Comparison of ENCODE assay signal across 27 cellular contexts in genomic region chr2:190973262-190973661, GRCh38. TPM values are rescaled to one million over a fixed set of nuclear protein-coding genes. Genes with fewer than 3 reads are reported as not detected.
DNase-seq lines count a peak whose midpoint lies in the region; ATAC-seq, FAIRE-seq and TF ChIP-seq lines count a peak whose summit lies in the region.
"Had no signal": no experiment of that assay in that cellular context is flagged by ENCODE, and none has a peak within 500 bp of the region (broad histone marks: within the 10 kb centered on the region; RNA-seq: fewer than 3 reads in every experiment).

No MANE protein-coding gene starts in this region.

- no peak overlapping the region for H3K4me3 ChIP-seq in subcutaneous abdominal adipose tissue (ENCODE audit: low read depth in 1 of 5, low read length in 5 of 5)
- H3K4me3 ChIP-seq: ascending aorta, cardiac muscle cell, gastrocnemius medialis, hepatocyte, tibial nerve had no signal

- H3K27ac ChIP-seq in subcutaneous abdominal adipose tissue (ENCODE audit: low read depth, low read length): peak overlapping the region; percentile 57
- H3K27ac ChIP-seq: cardiac muscle cell, gastrocnemius medialis, hepatocyte, tibial nerve had no signal

- H3K4me3 Mint-ChIP-seq in activated naive CD4-positive, alpha-beta T cell treated with anti-CD3 and anti-CD28 coated beads, Interleukin-2, amount 10 ng/mL, durations not matched to agents 7 days and 5 days: no peak overlapping the region
- H3K4me3 Mint-ChIP-seq in endothelial cell (ENCODE audit: unreplicated experiment): peak overlapping the region; percentile 50
- H3K4me3 Mint-ChIP-seq: activated B cell treated with CpG ODN at 0.5 μM for 24 hours; activated naive CD4-positive, alpha-beta T cell treated with anti-CD3 and anti-CD28 coated beads for 36 hours; activated T-cell treated with anti-CD3 and anti-CD28 coated beads, Interleukin-2, amount 50 U/mL, for 4 hours; memory B cell had no signal

- H3K36me3 Mint-ChIP-seq in activated naive CD4-positive, alpha-beta T cell treated with anti-CD3 and anti-CD28 coated beads, Interleukin-2, amount 10 ng/mL, durations not matched to agents 7 days and 5 days: peaks cover 83% of the 10 kb centered on the region
- peaks cover 39 to 90% of the 10 kb centered on the region in 2 donors for H3K36me3 Mint-ChIP-seq in activated naive CD4-positive, alpha-beta T cell treated with anti-CD3 and anti-CD28 coated beads, Interleukin-2, amount 50 U/mL, for 72 hours
- peaks cover 52% of the 10 kb centered on the region for H3K36me3 Mint-ChIP-seq in endothelial cell (ENCODE audit: low read depth, unreplicated experiment)

- H3K27ac Mint-ChIP-seq in activated naive CD4-positive, alpha-beta T cell treated with anti-CD3 and anti-CD28 coated beads, Interleukin-2, amount 10 ng/mL, durations not matched to agents 7 days and 5 days: peak overlapping the region; percentile 74
- H3K27ac Mint-ChIP-seq in activated naive CD4-positive, alpha-beta T cell treated with anti-CD3 and anti-CD28 coated beads, Interleukin-2, amount 50 U/mL, for 72 hours: peak overlapping the region in 1 of 2 donors; percentile 42
- H3K27ac Mint-ChIP-seq in endothelial cell (ENCODE audit: unreplicated experiment): peak overlapping the region; percentile 18
- H3K27ac Mint-ChIP-seq: activated B cell treated with CpG ODN at 0.5 μM for 24 hours, memory B cell had no signal

- H3K4me1 Mint-ChIP-seq in activated naive CD4-positive, alpha-beta T cell treated with anti-CD3 and anti-CD28 coated beads, Interleukin-2, amount 10 ng/mL, durations not matched to agents 7 days and 5 days: peaks cover 60% of the 10 kb centered on the region
- peaks cover 31% of the 10 kb centered on the region for H3K4me1 Mint-ChIP-seq in endothelial cell (ENCODE audit: unreplicated experiment)
- H3K4me1 Mint-ChIP-seq: activated B cell treated with CpG ODN at 0.5 μM for 24 hours, memory B cell had no signal

- peaks cover 2 to 49% (median 44%) of the 10 kb centered on the region in 5 donors for H3K4me1 ChIP-seq in subcutaneous abdominal adipose tissue (ENCODE audit: control insufficient read depth in 5 of 5, insufficient read depth in 5 of 5, low read length in 5 of 5)

- no peaks in the 10 kb centered on the region for H3K27me3 Mint-ChIP-seq in activated naive CD4-positive, alpha-beta T cell treated with anti-CD3 and anti-CD28 coated beads, Interleukin-2, amount 10 ng/mL, durations not matched to agents 7 days and 5 days
- peaks cover 3% of the 10 kb centered on the region for H3K27me3 Mint-ChIP-seq in endothelial cell (ENCODE audit: unreplicated experiment)
- H3K27me3 Mint-ChIP-seq: activated B cell treated with CpG ODN at 0.5 μM for 24 hours, memory B cell had no signal

- FAIRE-seq in HTR-8/SVneo (lab: Jason Lieb, UNC): peak; percentile 13
- FAIRE-seq: endometrium, RCC 7860 had no signal

- no peak for TF ChIP-seq CTCF in endothelial cell (IDR thresholded peaks at IDR 0.05; ENCODE audit: unreplicated experiment)

- H3K9me3 ChIP-seq in subcutaneous abdominal adipose tissue (ENCODE audit: control insufficient read depth in 5 of 5, low read length in 5 of 5): no peaks in the 10 kb centered on the region
- H3K9me3 ChIP-seq: ascending aorta, gastrocnemius medialis, tibial nerve had no signal

- ATAC-seq in activated naive CD4-positive, alpha-beta T cell treated with anti-CD3 and anti-CD28 coated beads, Interleukin-2, amount 50 U/mL, for 72 hours: no peak
- ATAC-seq in GM21390 (IDR thresholded peaks at IDR 0.05; ENCODE audit: unreplicated experiment) (no peak), esophagus mucosa (no peak)
- ATAC-seq: activated T-cell treated with anti-CD3 and anti-CD28 coated beads, Interleukin-2, amount 50 U/mL, for 4 hours; gastrocnemius medialis; left colon had no signal

- no peak overlapping the region for H3K9ac ChIP-seq in subcutaneous abdominal adipose tissue (ENCODE audit: low read length in 5 of 5)

- no peak for DNase-seq in activated naive CD4-positive, alpha-beta T cell treated with anti-CD3 and anti-CD28 coated beads, Interleukin-2, amount 10 ng/mL, durations not matched to agents 7 days and 5 days
- DNase-seq in activated naive CD4-positive, alpha-beta T cell treated with anti-CD3 and anti-CD28 coated beads, Interleukin-2, amount 50 U/mL, for 72 hours (ENCODE audit: low spot score in 2 of 2): no peak
- DNase-seq in HTR-8/SVneo (ENCODE audit: insufficient read length, low spot score) (no peak), endothelial cell (ENCODE audit: low spot score) (no peak), DMS79 (lab: John Stamatoyannopoulos, UW) (no peak)
- DNase-seq: activated B cell treated with CpG ODN at 0.5 μM for 24 hours; activated naive CD4-positive, alpha-beta T cell treated with anti-CD3 and anti-CD28 coated beads for 36 hours; activated T-cell treated with anti-CD3 and anti-CD28 coated beads, Interleukin-2, amount 50 U/mL, for 4 hours; Calu3; DND-41; gastrocnemius medialis; HCEC 1CT; left colon; NCI-H1105; NCI-H2029 treated with DMSO at 0.1 percent for 48 hours; NCI-H748 treated with DMSO at 0.1 percent for 48 hours; SW 1271 had no signal

- no peaks in the 10 kb centered on the region for H3K27me3 ChIP-seq in subcutaneous abdominal adipose tissue (ENCODE audit: control insufficient read depth in 5 of 5, insufficient read depth in 4 of 5, low read length in 5 of 5)
- H3K27me3 ChIP-seq: ascending aorta, cardiac muscle cell, gastrocnemius medialis, hepatocyte, tibial nerve had no signal

- CTCF ChIA-PET in activated naive CD4-positive, alpha-beta T cell treated with anti-CD3 and anti-CD28 coated beads, Interleukin-2, amount 10 ng/mL, durations not matched to agents 7 days and 5 days (lab: Charles Lee): no interaction called here

- H3K9me3 Mint-ChIP-seq in activated naive CD4-positive, alpha-beta T cell treated with anti-CD3 and anti-CD28 coated beads, Interleukin-2, amount 10 ng/mL, durations not matched to agents 7 days and 5 days: no peaks in the 10 kb centered on the region
- no peaks in the 10 kb centered on the region for H3K9me3 Mint-ChIP-seq in activated naive CD4-positive, alpha-beta T cell treated with anti-CD3 and anti-CD28 coated beads, Interleukin-2, amount 50 U/mL, for 72 hours
- no peaks in the 10 kb centered on the region for H3K9me3 Mint-ChIP-seq in endothelial cell (ENCODE audit: unreplicated experiment)
- H3K9me3 Mint-ChIP-seq: activated B cell treated with CpG ODN at 0.5 μM for 24 hours; activated naive CD4-positive, alpha-beta T cell treated with anti-CD3 and anti-CD28 coated beads for 36 hours; activated T-cell treated with anti-CD3 and anti-CD28 coated beads, Interleukin-2, amount 50 U/mL, for 4 hours; memory B cell had no signal

- peaks cover 44 to 92% (median 75%) of the 10 kb centered on the region in 5 donors for H3K36me3 ChIP-seq in subcutaneous abdominal adipose tissue (ENCODE audit: control insufficient read depth in 5 of 5, insufficient read depth in 5 of 5, low read length in 5 of 5)

RNA-seq across cellular contexts. Expression of gene STAT1, which starts 40.7 kb away (rescaled TPM):
- 100 to 1,000 TPM; 230 to 510 TPM for total RNA-seq in activated naive CD4-positive, alpha-beta T cell treated with anti-CD3 and anti-CD28 coated beads, Interleukin-2, amount 50 U/mL, for 72 hours
- total RNA-seq in endothelial cell (ENCODE audit: unreplicated experiment) (30.1 TPM), esophagus mucosa (51.0 TPM)
